In the genomic region with DNA sequence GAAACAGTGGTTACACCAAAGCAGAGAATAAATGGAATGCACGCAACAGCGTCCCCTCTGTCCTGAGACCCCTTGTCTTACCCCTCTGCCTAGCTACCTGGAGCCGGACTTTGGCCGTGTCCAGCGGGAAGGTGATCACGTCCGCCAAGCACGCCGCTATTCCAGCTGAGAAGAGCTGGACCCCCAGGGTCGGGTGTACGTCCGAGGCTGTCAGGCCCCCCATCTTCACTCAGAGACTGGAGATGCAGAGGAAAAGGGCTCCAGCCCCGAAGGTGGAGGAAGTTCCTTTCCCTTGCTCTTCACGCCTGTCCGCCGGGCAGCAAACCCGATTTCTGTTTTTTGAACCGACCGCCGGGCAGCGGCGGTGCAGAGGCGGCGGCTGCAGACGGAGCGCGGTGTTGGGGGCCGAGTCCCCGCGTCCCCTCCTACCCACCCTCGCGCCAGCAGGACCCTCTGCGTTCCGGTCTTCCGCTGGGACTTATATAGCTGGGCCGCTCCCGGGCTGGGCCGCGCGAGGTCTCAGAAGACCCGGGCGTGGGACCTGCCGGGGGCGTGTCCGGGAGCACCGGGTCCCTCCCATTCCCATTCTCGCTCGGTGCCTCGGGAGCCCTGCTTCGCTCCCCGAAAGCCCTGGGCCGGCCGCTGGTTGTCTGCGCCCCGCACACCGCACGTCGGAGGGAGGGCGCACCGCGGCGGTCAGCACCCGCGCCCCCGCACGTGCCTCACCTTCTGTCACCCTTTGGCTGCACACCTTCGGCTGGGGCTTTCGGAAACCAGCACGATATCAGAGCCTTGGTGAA, we compare ENCODE assay signal across 8 cellular contexts. TPM values are rescaled to one million over a fixed set of nuclear protein-coding genes. Genes with fewer than 3 reads are reported as not detected.
DNase-seq lines count a peak whose midpoint lies in the region; ATAC-seq and TF ChIP-seq lines count a peak whose summit lies in the region.

A gene with protein sequence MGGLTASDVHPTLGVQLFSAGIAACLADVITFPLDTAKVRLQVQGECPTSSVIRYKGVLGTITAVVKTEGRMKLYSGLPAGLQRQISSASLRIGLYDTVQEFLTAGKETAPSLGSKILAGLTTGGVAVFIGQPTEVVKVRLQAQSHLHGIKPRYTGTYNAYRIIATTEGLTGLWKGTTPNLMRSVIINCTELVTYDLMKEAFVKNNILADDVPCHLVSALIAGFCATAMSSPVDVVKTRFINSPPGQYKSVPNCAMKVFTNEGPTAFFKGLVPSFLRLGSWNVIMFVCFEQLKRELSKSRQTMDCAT (minus strand): TSS at position 455 of the 800 bp plus-strand sequence. CDS start 232 bp downstream, at position 223.

- peaks cover 23% of the 10 kb centered on the region for H3K4me1 Mint-ChIP-seq in CD4-positive, alpha-beta T cell (ENCODE audit: low read depth)
- H3K4me1 Mint-ChIP-seq in natural killer cell treated with Interleukin-12 subunit alpha and Interleukin-12 subunit beta and Interleukin-15 and Interleukin-18, amount 100 ng/mL, for 72 hours (ENCODE audit: low read depth in 2 of 2): peaks cover 5 to 6% of the 10 kb centered on the region in 2 donors

- ATAC-seq in CD4-positive, alpha-beta T cell (ENCODE audit: poor library complexity): no peak
- peak in 1 of 2 donors; percentile 59 for ATAC-seq in natural killer cell treated with Interleukin-12 subunit alpha and Interleukin-12 subunit beta and Interleukin-15 and Interleukin-18, amount 100 ng/mL, for 72 hours

- peak within 1 kb of the TSS; percentile 83 for H3K4me3 Mint-ChIP-seq in CD4-positive, alpha-beta T cell
- H3K4me3 Mint-ChIP-seq in natural killer cell treated with Interleukin-12 subunit alpha and Interleukin-12 subunit beta and Interleukin-15 and Interleukin-18, amount 100 ng/mL, for 72 hours: peak within 1 kb of the TSS; percentile 82

- no peak within 1 kb of the TSS for H3K27ac Mint-ChIP-seq in CD4-positive, alpha-beta T cell
- no peak within 1 kb of the TSS for H3K27ac Mint-ChIP-seq in natural killer cell treated with Interleukin-12 subunit alpha and Interleukin-12 subunit beta and Interleukin-15 and Interleukin-18, amount 100 ng/mL, for 72 hours

- H3K36me3 Mint-ChIP-seq in CD4-positive, alpha-beta T cell (ENCODE audit: low read depth): no peaks in the 10 kb centered on the region
- peaks cover 16% of the 10 kb centered on the region for H3K36me3 Mint-ChIP-seq in natural killer cell treated with Interleukin-12 subunit alpha and Interleukin-12 subunit beta and Interleukin-15 and Interleukin-18, amount 100 ng/mL, for 72 hours

- H3K9me3 Mint-ChIP-seq in CD4-positive, alpha-beta T cell: peaks cover 3% of the 10 kb centered on the region
- H3K9me3 Mint-ChIP-seq in natural killer cell treated with Interleukin-12 subunit alpha and Interleukin-12 subunit beta and Interleukin-15 and Interleukin-18, amount 100 ng/mL, for 72 hours: no peaks in the 10 kb centered on the region

- intact Hi-C loops in CD4-positive, alpha-beta T cell (cut with DNase I, micrococcal nuclease): no loop called here
- intact Hi-C loops in esophagus squamous epithelium (cut with DNase I): no loop called here

- DNase-seq in CD4-positive, alpha-beta T cell: no peak
- DNase-seq in MG63: peak; percentile 2
- DNase-seq in esophagus squamous epithelium (lab: John Stamatoyannopoulos, UW): no peak
- no peak for DNase-seq in natural killer cell treated with Interleukin-12 subunit alpha and Interleukin-12 subunit beta and Interleukin-15 and Interleukin-18, amount 100 ng/mL, for 72 hours (ENCODE audit: low spot score)
- no peak for DNase-seq in NCI-H1048 (lab: John Stamatoyannopoulos, UW)
- DNase-seq in NCI-H524 treated with DMSO at 0.1 percent for 48 hours (lab: John Stamatoyannopoulos, UW): no peak
- no peak for DNase-seq in DMS79 (lab: John Stamatoyannopoulos, UW)
- DNase-seq in NOMO-1 (lab: John Stamatoyannopoulos, UW; ENCODE audit: unreplicated experiment in 2 of 2): no peak

- H3K27me3 ChIP-seq in CD4-positive, alpha-beta T cell (ENCODE audit: control insufficient read depth, insufficient read depth, low read length): peaks cover 76% of the 10 kb centered on the region
- peaks cover 17% of the 10 kb centered on the region; the same call in 1 of the 2 replicates for H3K27me3 ChIP-seq in MG63
- peaks cover 0 to 79% (median 9%) of the 10 kb centered on the region in 4 donors for H3K27me3 ChIP-seq in esophagus squamous epithelium

- CTCF ChIA-PET in CD4-positive, alpha-beta T cell (lab: Charles Lee): no interaction called here

- H3K36me3 ChIP-seq in MG63: no peaks in the 10 kb centered on the region
- H3K36me3 ChIP-seq in esophagus squamous epithelium: no peaks in the 10 kb centered on the region

- H3K9me3 ChIP-seq in CD4-positive, alpha-beta T cell (ENCODE audit: control insufficient read depth, low read length): no peaks in the 10 kb centered on the region
- H3K9me3 ChIP-seq in MG63: no peaks in the 10 kb centered on the region
- peaks cover 0 to 10% (median 8%) of the 10 kb centered on the region in 3 donors for H3K9me3 ChIP-seq in esophagus squamous epithelium

- no peak for TF ChIP-seq CTCF in CD4-positive, alpha-beta T cell (IDR thresholded peaks at IDR 0.05)
- no peak for TF ChIP-seq CTCF in esophagus squamous epithelium (IDR thresholded peaks at IDR 0.05)

- H3K4me1 ChIP-seq in esophagus squamous epithelium: peaks cover 14 to 25% (median 18%) of the 10 kb centered on the region in 3 donors

- no peak for TF ChIP-seq POLR2A in esophagus squamous epithelium (IDR thresholded peaks at IDR 0.05)

- POLR2A ChIA-PET in CD4-positive, alpha-beta T cell (lab: Charles Lee): no interaction called here

- H3K27ac ChIP-seq in CD4-positive, alpha-beta T cell (ENCODE audit: low read depth, low read length): no peak within 1 kb of the TSS
- H3K27ac ChIP-seq in esophagus squamous epithelium: no peak within 1 kb of the TSS

- 4 to 18% methylated on average over 14 to 38 of the region's 69 CpGs for WGBS in esophagus squamous epithelium, 2 donors

- H3K4me3 ChIP-seq in MG63 (no peak within 1 kb of the TSS), esophagus squamous epithelium (peak within 1 kb of the TSS; percentile 28 to 71 (median 48))

- peaks cover 63% of the 10 kb centered on the region for H3K27me3 Mint-ChIP-seq in CD4-positive, alpha-beta T cell
- H3K27me3 Mint-ChIP-seq in natural killer cell treated with Interleukin-12 subunit alpha and Interleukin-12 subunit beta and Interleukin-15 and Interleukin-18, amount 100 ng/mL, for 72 hours: peaks cover 37 to 41% of the 10 kb centered on the region in 2 donors

RNA-seq across cellular contexts. Expression of the gene that starts here (rescaled TPM):
- total RNA-seq in CD4-positive, alpha-beta T cell: not detected
- not detected in 2 replicates for total RNA-seq in MG63 (2014; rRNA removed; shearing (Covaris generic); ENCODE audit: low replicate concordance)
- not detected for total RNA-seq in esophagus squamous epithelium
- total RNA-seq in natural killer cell treated with Interleukin-12 subunit alpha and Interleukin-12 subunit beta and Interleukin-15 and Interleukin-18, amount 100 ng/mL, for 72 hours: not detected

Comparison
In these comparisons a context has a peak if more than half of its experiments do, and no peak if none do; other contexts are left out.
1. Peak in DNase-seq in MG63; RNA of the gene not detected or under 1 TPM.